8 cellular contexts compared by ENCODE assay signal in genomic region chr6:14638932-14639875, GRCh38.
DNase-seq lines count a peak whose midpoint lies in the region; ATAC-seq and TF ChIP-seq lines count a peak whose summit lies in the region.

No MANE protein-coding gene starts in this region.

- no peaks in the 10 kb centered on the region for H3F3A ChIP-seq in GM23248 (ENCODE audit: insufficient read depth)

- peak overlapping the region; percentile 58 for H3K4me3 Mint-ChIP-seq in neural crest cell

- no peak for TF ChIP-seq CTCF in epithelial cell of proximal tubule (conservative IDR thresholded peaks at IDR 0.05; ENCODE audit: low read depth, low read length)
- TF ChIP-seq CTCF in neural crest cell (conservative IDR thresholded peaks at IDR 0.05), result peak; percentile 28

- no peaks in the 10 kb centered on the region for H3K9me3 Mint-ChIP-seq in neural crest cell

- DNase-seq in A172 (ENCODE audit: low spot score) (peak; percentile 26), GM23248 (peak; percentile 56), NCI-H748 (lab: John Stamatoyannopoulos, UW; ENCODE audit: unreplicated experiment) (peak; percentile 93), epithelial cell of proximal tubule (ENCODE audit: low read depth) (no peak), neural crest cell (ENCODE audit: low read depth, low spot score) (no peak)
- DNase-seq in activated CD4-positive, alpha-beta T cell treated with anti-CD3 and anti-CD28 coated beads, Interleukin-2, amount 50 U/mL, for 48 hours, result no peak

- peaks cover 4% of the 10 kb centered on the region for H3K27me3 Mint-ChIP-seq in neural crest cell (ENCODE audit: low read depth)

- no peaks in the 10 kb centered on the region for H3K9me3 ChIP-seq in GM23248 (ENCODE audit: low read depth)

- no peaks in the 10 kb centered on the region for H3K36me3 ChIP-seq in GM23248 (ENCODE audit: low read depth)

- no peak overlapping the region for H3K27ac ChIP-seq in GM23248

- H3K9ac ChIP-seq in GM23248, result peak overlapping the region; percentile 46

- H2AFZ ChIP-seq in GM23248, result peak overlapping the region; percentile 86

- peaks cover 11% of the 10 kb centered on the region for H3K4me1 ChIP-seq in GM23248 (ENCODE audit: insufficient read depth)

- H3K4me2 ChIP-seq in GM23248 (ENCODE audit: unreplicated experiment), result peak overlapping the region; percentile 70

- no peaks in the 10 kb centered on the region for H3K79me2 ChIP-seq in GM23248 (ENCODE audit: insufficient read depth)

- no peaks in the 10 kb centered on the region for H3K9me2 ChIP-seq in GM23248 (ENCODE audit: insufficient read depth)

- WGBS in GM23248 (ENCODE audit: low coverage in 1 of 2, low lambda C conversion rate in 2 of 2, missing lambda C conversion rate in 2 of 2), 2 experiments, result 21 to 22% methylated on average over 12 to 13 of the region's 13 CpGs

- in situ Hi-C loops in GM23248 (cut with MboI), result no loop called here

- H3K27ac Mint-ChIP-seq in neural crest cell (ENCODE audit: unreplicated experiment), result peak overlapping the region; percentile 73

- no peaks in the 10 kb centered on the region for H3K27me3 ChIP-seq in GM23248 (replicated peaks; ENCODE audit: insufficient read depth)

- peaks cover 47% of the 10 kb centered on the region for H3K4me1 Mint-ChIP-seq in neural crest cell

- H4K20me1 ChIP-seq in GM23248 (ENCODE audit: insufficient read depth), result no peaks in the 10 kb centered on the region

- H3K36me3 Mint-ChIP-seq in neural crest cell (ENCODE audit: low read depth), result no peaks in the 10 kb centered on the region

- ATAC-seq in GM18873 (IDR thresholded peaks at IDR 0.05; ENCODE audit: low FRiP score, unreplicated experiment), result no peak
- no peak for ATAC-seq in GM21367 (IDR thresholded peaks at IDR 0.05; ENCODE audit: unreplicated experiment)

- H3K4me3 ChIP-seq in GM23248 (peak overlapping the region; percentile 53), epithelial cell of proximal tubule (ENCODE audit: low read depth, low read length) (peak overlapping the region; percentile 17)

Comparison
In these comparisons a context has a peak if more than half of its experiments do, and no peak if none do; other contexts are left out.
1. DNase-seq: peak in A172 (single experiment), GM23248 (single experiment) and NCI-H748 (single experiment); none in epithelial cell of proximal tubule (single experiment), neural crest cell (single experiment) and activated CD4-positive, alpha-beta T cell treated with anti-CD3 and anti-CD28 coated beads, Interleukin-2, amount 50 U/mL, for 48 hours (0 of 2).